ENCODE assay signal across 8 cellular contexts in genomic region chr2:89828906-89829631, GRCh38.
DNase-seq lines count a peak whose midpoint lies in the region; ATAC-seq, FAIRE-seq and TF ChIP-seq lines count a peak whose summit lies in the region.
"Not testable (repeated sequence)": the region's sequence is repeated elsewhere in the genome, so short reads cannot be mapped to it uniquely, and the experiment has no call there.

No MANE protein-coding gene starts in this region.

- H3K4me1 ChIP-seq in HUES64 (ENCODE audit: insufficient read depth, low read length); H1 (replicated peaks in 1 of 4; ENCODE audit: control insufficient read depth in 3 of 4, insufficient read depth in 4 of 4, low read length in 3 of 4); upper lobe of right lung: not testable (repeated sequence)

- not testable (repeated sequence) for H3K23ac ChIP-seq in H1 (ENCODE audit: insufficient read length)

- H4K5ac ChIP-seq in H1 (ENCODE audit: insufficient read length, low read depth, low read length): not testable (repeated sequence)

- not testable (repeated sequence) for FAIRE-seq in H1 (lab: Jason Lieb, UNC)

- H3K56ac ChIP-seq in H1 (replicated peaks; ENCODE audit: insufficient read length, low read depth, low read length): not testable (repeated sequence)

- not testable (repeated sequence) for TF ChIP-seq POLR2A in H1 (IDR thresholded peaks at IDR 0.05; ENCODE audit: control extremely low read depth in 1 of 2, low read depth in 2 of 2, low read length in 2 of 2)

- not testable (repeated sequence) for H3K4me3 Mint-ChIP-seq in natural killer cell treated with Interleukin-12 subunit alpha and Interleukin-12 subunit beta and Interleukin-15 and Interleukin-18, amount 100 ng/mL, for 72 hours

- peaks cover 55% of the 10 kb centered on the region for H3K23me2 ChIP-seq in H1 (ENCODE audit: low read depth, low read length)

- not testable (repeated sequence) for H3K14ac ChIP-seq in H1 (ENCODE audit: insufficient read length)

- not testable (repeated sequence) for H3K27ac Mint-ChIP-seq in natural killer cell treated with Interleukin-12 subunit alpha and Interleukin-12 subunit beta and Interleukin-15 and Interleukin-18, amount 100 ng/mL, for 72 hours

- not testable (repeated sequence) for H4K8ac ChIP-seq in H1 (ENCODE audit: extremely low read depth, insufficient read depth, low read length)

- peak; percentile 28 for ATAC-seq in GM18873 (IDR thresholded peaks at IDR 0.05; ENCODE audit: low FRiP score, unreplicated experiment)
- ATAC-seq in GM21717 (IDR thresholded peaks at IDR 0.05; ENCODE audit: unreplicated experiment): peak; percentile 29
- peak; percentile 34 for ATAC-seq in HG03135 (IDR thresholded peaks at IDR 0.05; ENCODE audit: unreplicated experiment)
- ATAC-seq in natural killer cell treated with Interleukin-12 subunit alpha and Interleukin-12 subunit beta and Interleukin-15 and Interleukin-18, amount 100 ng/mL, for 72 hours: peak; percentile 39 to 60
- ATAC-seq in upper lobe of right lung: peak; percentile 58

- not testable (repeated sequence) for H2BK5ac ChIP-seq in H1 (ENCODE audit: low read depth, low read length)

- not testable (repeated sequence) for H3K27me3 ChIP-seq in HUES64 (ENCODE audit: insufficient read depth, low read length); H1 (replicated peaks in 1 of 4; ENCODE audit: control insufficient read depth in 3 of 4, extremely low read depth in 1 of 4, insufficient read depth in 3 of 4, low read length in 3 of 4); upper lobe of right lung

- not testable (repeated sequence) for TF ChIP-seq EP300 in H1 (IDR thresholded peaks at IDR 0.05; ENCODE audit: borderline replicate concordance in 1 of 2, low read depth in 2 of 2, low read length in 2 of 2)

- H2BK15ac ChIP-seq in H1 (ENCODE audit: low read length): not testable (repeated sequence)

- H3K79me1 ChIP-seq in H1 (ENCODE audit: low read depth, low read length): not testable (repeated sequence)

- not testable (repeated sequence) for H2AFZ ChIP-seq in H1 (ENCODE audit: low read length)

- not testable (repeated sequence) for H3K4ac ChIP-seq in H1 (replicated peaks; ENCODE audit: insufficient read length, low read depth, low read length)

- not testable (repeated sequence) for TF ChIP-seq CTCF in H1 (IDR thresholded peaks at IDR 0.05; ENCODE audit: control extremely low read depth in 1 of 3, insufficient read depth in 1 of 3, low read depth in 1 of 3, low read length in 3 of 3); upper lobe of right lung (IDR thresholded peaks at IDR 0.05)

- DNase-seq in H1 (ENCODE audit: low read depth in 1 of 2, low spot score in 2 of 2); natural killer cell treated with Interleukin-12 subunit alpha and Interleukin-12 subunit beta and Interleukin-15 and Interleukin-18, amount 100 ng/mL, for 72 hours (ENCODE audit: low spot score); upper lobe of right lung: not testable (repeated sequence)

- H3K9ac ChIP-seq in HUES64 (ENCODE audit: low read depth, low read length); H1 (replicated peaks in 1 of 4; ENCODE audit: extremely low read depth in 1 of 4, low read depth in 3 of 4, low read length in 3 of 4): not testable (repeated sequence)

- TF ChIP-seq RAD21 in H1 (IDR thresholded peaks at IDR 0.05 in 1 of 2, conservative IDR thresholded peaks at IDR 0.05 in 1 of 2; ENCODE audit: low read depth in 2 of 2, low read length in 2 of 2): not testable (repeated sequence)

- H2BK120ac ChIP-seq in H1 (replicated peaks; ENCODE audit: low read depth, low read length): not testable (repeated sequence)

- H3K4me1 Mint-ChIP-seq in natural killer cell treated with Interleukin-12 subunit alpha and Interleukin-12 subunit beta and Interleukin-15 and Interleukin-18, amount 100 ng/mL, for 72 hours (ENCODE audit: low read depth in 2 of 2): not testable (repeated sequence)

- H3K4me2 ChIP-seq in H1 (ENCODE audit: insufficient read depth in 1 of 2, low read depth in 2 of 2, low read length in 2 of 2): not testable (repeated sequence)

- not testable (repeated sequence) for H3K36me3 ChIP-seq in HUES64 (ENCODE audit: insufficient read depth, low read length); H1 (ENCODE audit: control insufficient read depth in 2 of 4, insufficient read depth in 4 of 4, low read length in 3 of 4); upper lobe of right lung

- intact Hi-C loops in upper lobe of right lung (cut with DNase I): not testable (repeated sequence)

- not testable (repeated sequence) for H3K9me3 ChIP-seq in HUES64 (ENCODE audit: insufficient read depth, low read depth, low read length); upper lobe of right lung
- H3K9me3 ChIP-seq in H1 (ENCODE audit: insufficient read depth in 2 of 2, low read depth in 1 of 2, low read length in 1 of 2) (peaks cover 0 to 65% of the 10 kb centered on the region in 2 experiments; a peak in 3 of 4 replicates), iPS-18c (ENCODE audit: control insufficient read depth, insufficient read depth, low read length) (peaks cover 39% of the 10 kb centered on the region)

- H3K27me3 Mint-ChIP-seq in natural killer cell treated with Interleukin-12 subunit alpha and Interleukin-12 subunit beta and Interleukin-15 and Interleukin-18, amount 100 ng/mL, for 72 hours: not testable (repeated sequence)

- not testable (repeated sequence) for H2BK12ac ChIP-seq in H1 (ENCODE audit: low read depth, low read length)

- not testable (repeated sequence) for H2BK20ac ChIP-seq in H1 (ENCODE audit: low read length)

- peaks cover 24% of the 10 kb centered on the region for H3K36me3 Mint-ChIP-seq in natural killer cell treated with Interleukin-12 subunit alpha and Interleukin-12 subunit beta and Interleukin-15 and Interleukin-18, amount 100 ng/mL, for 72 hours

- H3K9me3 Mint-ChIP-seq in natural killer cell treated with Interleukin-12 subunit alpha and Interleukin-12 subunit beta and Interleukin-15 and Interleukin-18, amount 100 ng/mL, for 72 hours: peaks cover 53% of the 10 kb centered on the region

- not testable (repeated sequence) for H4K20me1 ChIP-seq in H1 (replicated peaks in 1 of 2; ENCODE audit: control insufficient read depth in 1 of 2, insufficient read depth in 2 of 2, low read length in 2 of 2)

- H4K91ac ChIP-seq in H1 (replicated peaks; ENCODE audit: insufficient read length, low read length): not testable (repeated sequence)

- not testable (repeated sequence) for H3K18ac ChIP-seq in H1 (ENCODE audit: extremely low read depth, low read length)

- not testable (repeated sequence) for H3K79me2 ChIP-seq in H1 (ENCODE audit: control insufficient read depth in 1 of 2, insufficient read depth in 2 of 2, low read length in 2 of 2)

- H3K4me3 ChIP-seq in HUES64 (ENCODE audit: low read length): peak overlapping the region; percentile 15; the same call in 1 of the 2 replicates
- H3K4me3 ChIP-seq in H1 (ENCODE audit: extremely low read depth in 1 of 4, insufficient read depth in 2 of 4, low read depth in 3 of 4, low read length in 4 of 4): peak overlapping the region in 1 of 4 experiments; percentile 15; a peak in 2 of 8 replicates
- H3K4me3 ChIP-seq in iPS-18c (ENCODE audit: insufficient read depth, low read depth, low read length): 0 out of 2 replicates have a peak overlapping the region, but pooled peaks have one; percentile 4
- not testable (repeated sequence) for H3K4me3 ChIP-seq in upper lobe of right lung

- POLR2A ChIA-PET in H1 (lab: Charles Lee; ENCODE audit: partially characterized antibody): not testable (repeated sequence)

- CTCF ChIA-PET in H1 (lab: Charles Lee; ENCODE audit: partially characterized antibody): not testable (repeated sequence)

- H3K27ac ChIP-seq in HUES64 (ENCODE audit: low read depth, low read length); H1 (ENCODE audit: low read depth, low read length); upper lobe of right lung: not testable (repeated sequence)

- WGBS in HUES64: 76% methylated on average over 9 of the region's 9 CpGs
- 74 to 100% methylated on average over 3 to 9 of the region's 9 CpGs for WGBS in H1 (ENCODE audit: extremely low coverage in 1 of 2, insufficient coverage in 1 of 2, insufficient read length in 1 of 2, insufficient replicate concordance in 2 of 2, low coverage in 1 of 2, low lambda C conversion rate in 2 of 2, missing lambda C conversion rate in 1 of 2), 2 experiments

- not testable (repeated sequence) for H2AK5ac ChIP-seq in H1 (ENCODE audit: low read depth, low read length)

TF ChIP-seq in H1, 55 proteins besides CTCF, POLR2A, EP300 and RAD21:
- peak; percentile 57; the same call in 1 of the 2 replicates for TF ChIP-seq CBX5 (IDR thresholded peaks at IDR 0.05; ENCODE audit: low read depth, low read length)
